Comparison of ENCODE assay signal across 9 cellular contexts in genomic region chr1:242147096-242147976, GRCh38.
A peak's percentile ranks its signal among the peaks of the same experiment; 100 is the strongest.
DNase-seq lines count a peak whose midpoint lies in the region; ATAC-seq and TF ChIP-seq lines count a peak whose summit lies in the region.
"Had no signal": no experiment of that assay in that cellular context is flagged by ENCODE, and none has a peak within 500 bp of the region (broad histone marks: within the 10 kb centered on the region; RNA-seq: fewer than 3 reads in every experiment).

No MANE protein-coding gene starts in this region.

- peaks cover 7% of the 10 kb centered on the region for H3K4me1 Mint-ChIP-seq in neural crest cell

- ATAC-seq in GM19035 (IDR thresholded peaks at IDR 0.05; ENCODE audit: unreplicated experiment) (peak; percentile 54), HG03196 (IDR thresholded peaks at IDR 0.05; ENCODE audit: unreplicated experiment) (peak; percentile 51)

- DNase-seq in neural crest cell (ENCODE audit: low read depth, low spot score) (no peak), GM19240 (ENCODE audit: insufficient read length, low spot score) (no peak), HUDEP-2 (lab: John Stamatoyannopoulos, UW; ENCODE audit: unreplicated experiment in 76 of 76) (no peak), D341Med (ENCODE audit: low spot score) (no peak), amygdala (lab: John Stamatoyannopoulos, UW) (no peak)
- DNase-seq: NCI-H146 had no signal

- peak overlapping the region; percentile 43 for H3K27ac ChIP-seq in VCaP

- peaks cover 5% of the 10 kb centered on the region for H3K9me3 Mint-ChIP-seq in neural crest cell

- TF ChIP-seq CTCF in VCaP (conservative IDR thresholded peaks at IDR 0.05) (no peak), neural crest cell (conservative IDR thresholded peaks at IDR 0.05) (no peak)

- no peaks in the 10 kb centered on the region for H3K27me3 Mint-ChIP-seq in neural crest cell (ENCODE audit: low read depth)

- H3K4me3 Mint-ChIP-seq in neural crest cell = no peak overlapping the region

- H3K27ac Mint-ChIP-seq in neural crest cell (ENCODE audit: unreplicated experiment) = peak overlapping the region; percentile 70

- no peaks in the 10 kb centered on the region for H3K36me3 Mint-ChIP-seq in neural crest cell (ENCODE audit: low read depth)
